8 cellular contexts compared by ENCODE assay signal in genomic region chr22:38316340-38317236, GRCh38. TPM values are rescaled to one million over a fixed set of nuclear protein-coding genes. Genes with fewer than 3 reads are reported as not detected.
DNase-seq lines count a peak whose midpoint lies in the region; ATAC-seq, FAIRE-seq and TF ChIP-seq lines count a peak whose summit lies in the region.

No MANE protein-coding gene starts in this region.

- ATAC-seq in activated T-helper 17 cell treated with anti-CD3 and anti-CD28 coated beads, Interleukin-2, amount 50 U/mL, for 72 hours (replicated peaks) = peak; percentile 61
- ATAC-seq in GM18861 (IDR thresholded peaks at IDR 0.05; ENCODE audit: unreplicated experiment) = no peak

- peaks cover 52 to 59% (median 56%) of the 10 kb centered on the region in 10 experiments for H3K4me1 ChIP-seq in BLaER1 treated with 17β-estradiol and CSF1 and Interleukin-3, amounts not matched to agents 10 nM and 100 nM
- H3K4me1 ChIP-seq in OCI-LY7 (ENCODE audit: insufficient read depth, low read length, poor library complexity, severe bottlenecking) = peaks cover 52% of the 10 kb centered on the region
- peaks cover 44 to 73% (median 50%) of the 10 kb centered on the region in 3 donors for H3K4me1 ChIP-seq in esophagus squamous epithelium
- H3K4me1 ChIP-seq in mucosa of rectum (ENCODE audit: control insufficient read depth in 2 of 2, insufficient read depth in 2 of 2, low read length in 2 of 2) = peaks cover 44 to 48% of the 10 kb centered on the region in 2 donors
- H3K4me1 ChIP-seq in stomach = peaks cover 51 to 66% (median 59%) of the 10 kb centered on the region in 4 donors

- H3K27ac Mint-ChIP-seq in activated T-helper 17 cell treated with anti-CD3 and anti-CD28 coated beads, Interleukin-2, amount 50 U/mL, for 72 hours = peak overlapping the region; percentile 92

- CTCF ChIA-PET in OCI-LY7 (lab: Charles Lee; ENCODE audit: unreplicated experiment) = no interaction called here

- H3K9me3 ChIP-seq in BLaER1 treated with 17β-estradiol and CSF1 and Interleukin-3, amounts not matched to agents 10 nM and 100 nM (replicated peaks in 1 of 11) = no peaks in the 10 kb centered on the region
- H3K9me3 ChIP-seq in OCI-LY7 (ENCODE audit: low read length) (no peaks in the 10 kb centered on the region), esophagus squamous epithelium (no peaks in the 10 kb centered on the region), mucosa of rectum (ENCODE audit: control insufficient read depth in 2 of 2, low read length in 2 of 2) (no peaks in the 10 kb centered on the region), stomach (no peaks in the 10 kb centered on the region)

- FAIRE-seq in H54 (lab: Jason Lieb, UNC) = no peak

- no TSS peak for BruUV-seq in OCI-LY7 (replicated peaks; lab: Mats Ljungman, UMichigan)

- H3K27ac ChIP-seq in BLaER1 treated with 17β-estradiol and CSF1 and Interleukin-3, amounts not matched to agents 10 nM and 100 nM = peak overlapping the region; percentile 93 to 99 (median 98)
- H3K27ac ChIP-seq in OCI-LY7 (ENCODE audit: low read depth, low read length, poor library complexity, severe bottlenecking) (peak overlapping the region; percentile 77), esophagus squamous epithelium (peak overlapping the region; percentile 98 to 100 (median 98)), mucosa of rectum (ENCODE audit: low read depth in 2 of 2, low read length in 2 of 2) (peak overlapping the region; percentile 86 to 93), stomach (peak overlapping the region; percentile 97 to 99 (median 98))

- H3K36me3 Mint-ChIP-seq in activated T-helper 17 cell treated with anti-CD3 and anti-CD28 coated beads, Interleukin-2, amount 50 U/mL, for 72 hours (ENCODE audit: low read depth) = peaks cover 46% of the 10 kb centered on the region

- TF ChIP-seq CTCF in OCI-LY7 (conservative IDR thresholded peaks at IDR 0.05; ENCODE audit: low read length) (no peak; the same call in 1 of the 2 replicates), esophagus squamous epithelium (IDR thresholded peaks at IDR 0.05) (no peak), stomach (IDR thresholded peaks at IDR 0.05) (no peak)

- H3K36me3 ChIP-seq in BLaER1 treated with 17β-estradiol and CSF1 and Interleukin-3, amounts not matched to agents 10 nM and 100 nM = peaks cover 16 to 29% (median 26%) of the 10 kb centered on the region in 11 experiments
- H3K36me3 ChIP-seq in OCI-LY7 (ENCODE audit: insufficient read depth, low read length) (peaks cover 25% of the 10 kb centered on the region), esophagus squamous epithelium (peaks cover 0 to 15% (median 0%) of the 10 kb centered on the region in 3 donors), mucosa of rectum (ENCODE audit: control insufficient read depth in 2 of 2, insufficient read depth in 2 of 2, low read length in 2 of 2) (peaks cover 7 to 9% of the 10 kb centered on the region in 2 donors), stomach (peaks cover 3 to 21% (median 15%) of the 10 kb centered on the region in 4 donors)

- no peaks in the 10 kb centered on the region for H3K27me3 Mint-ChIP-seq in activated T-helper 17 cell treated with anti-CD3 and anti-CD28 coated beads, Interleukin-2, amount 50 U/mL, for 72 hours

- no peaks in the 10 kb centered on the region for H3K9me3 Mint-ChIP-seq in activated T-helper 17 cell treated with anti-CD3 and anti-CD28 coated beads, Interleukin-2, amount 50 U/mL, for 72 hours

- peak overlapping the region; percentile 76 to 100 (median 94) for H3K4me3 ChIP-seq in BLaER1 treated with 17β-estradiol and CSF1 and Interleukin-3, amounts not matched to agents 10 nM and 100 nM
- H3K4me3 ChIP-seq in OCI-LY7 (ENCODE audit: low read depth, low read length, poor library complexity, severe bottlenecking) = peak overlapping the region; percentile 82
- H3K4me3 ChIP-seq in esophagus squamous epithelium = peak overlapping the region; percentile 74 to 96 (median 87)
- H3K4me3 ChIP-seq in mucosa of rectum (ENCODE audit: low read length in 2 of 2) = peak overlapping the region; percentile 61 to 78
- H3K4me3 ChIP-seq in stomach = peak overlapping the region; percentile 63 to 88 (median 76)

- TF ChIP-seq EP300 in stomach (IDR thresholded peaks at IDR 0.05) = no peak

- no peaks in the 10 kb centered on the region for H3K9me2 ChIP-seq in OCI-LY7 (ENCODE audit: insufficient read depth, low read length)

- H4K20me1 ChIP-seq in BLaER1 treated with 17β-estradiol and CSF1 and Interleukin-3, amounts not matched to agents 10 nM and 100 nM = peaks cover 43 to 54% (median 49%) of the 10 kb centered on the region in 11 experiments
- H4K20me1 ChIP-seq in OCI-LY7 (ENCODE audit: insufficient read depth, low read length) = peaks cover 18% of the 10 kb centered on the region; the same call in 1 of the 2 replicates

- TF ChIP-seq POLR2A in H54 (IDR thresholded peaks at IDR 0.05; ENCODE audit: low read depth, low read length) (no peak), esophagus squamous epithelium (IDR thresholded peaks at IDR 0.05) (peak in 2 of 4 donors; percentile 41 to 60), stomach (IDR thresholded peaks at IDR 0.05) (no peak)

- POLR2A ChIA-PET in OCI-LY7 (lab: Charles Lee) = no interaction called here

- intact Hi-C loops in OCI-LY7 (cut with micrococcal nuclease; ENCODE audit: unreplicated experiment) (loop anchor here (5.0 kb wide), 3 partner anchors 54 to 114 kb away; partner anchors contain the start of gene MAFF), esophagus squamous epithelium (cut with DNase I) (no loop called here), stomach (cut with DNase I; ENCODE audit: low total_unique reads) (no loop called here)

- DNase-seq in H54 (ENCODE audit: insufficient read length, low spot score) = peak; percentile 25
- peak; percentile 54 for DNase-seq in OCI-LY7 (ENCODE audit: low spot score)
- DNase-seq in esophagus squamous epithelium (lab: John Stamatoyannopoulos, UW) = no peak
- DNase-seq in stomach = peak; percentile 66

- 0 to 2% methylated on average over 10 to 16 of the region's 70 CpGs for WGBS in esophagus squamous epithelium, 2 donors
- 0 to 1% (median 0%) methylated on average over 29 to 70 of the region's 70 CpGs for WGBS in stomach, 5 donors

- H3K4me1 Mint-ChIP-seq in activated T-helper 17 cell treated with anti-CD3 and anti-CD28 coated beads, Interleukin-2, amount 50 U/mL, for 72 hours = peaks cover 31% of the 10 kb centered on the region

- H3K9ac ChIP-seq in BLaER1 treated with 17β-estradiol and CSF1 and Interleukin-3, amounts not matched to agents 10 nM and 100 nM = peak overlapping the region; percentile 95 to 100 (median 99)
- H3K9ac ChIP-seq in mucosa of rectum (ENCODE audit: low read depth in 1 of 2, low read length in 2 of 2) = peak overlapping the region; percentile 66 to 80

- peak overlapping the region; percentile 97 to 100 (median 99) for H3K4me2 ChIP-seq in BLaER1 treated with 17β-estradiol and CSF1 and Interleukin-3, amounts not matched to agents 10 nM and 100 nM
- H3K4me2 ChIP-seq in OCI-LY7 (ENCODE audit: low read length) = peak overlapping the region; percentile 85

- peaks cover 52% of the 10 kb centered on the region for H3K79me2 ChIP-seq in OCI-LY7 (ENCODE audit: insufficient read depth, low read depth, low read length)

- H3K4me3 Mint-ChIP-seq in activated T-helper 17 cell treated with anti-CD3 and anti-CD28 coated beads, Interleukin-2, amount 50 U/mL, for 72 hours = peak overlapping the region; percentile 85

- peak overlapping the region; percentile 36; the same call in 1 of the 2 replicates for H2AFZ ChIP-seq in OCI-LY7 (ENCODE audit: low read length)

- H3K27me3 ChIP-seq in BLaER1 treated with 17β-estradiol and CSF1 and Interleukin-3, amounts not matched to agents 10 nM and 100 nM = no peaks in the 10 kb centered on the region
- H3K27me3 ChIP-seq in esophagus squamous epithelium (no peaks in the 10 kb centered on the region), mucosa of rectum (ENCODE audit: control insufficient read depth in 2 of 2, insufficient read depth in 2 of 2, low read length in 2 of 2) (no peaks in the 10 kb centered on the region), stomach (no peaks in the 10 kb centered on the region)

RNA-seq across cellular contexts. Expression of gene CSNK1E, which starts 0.6 kb away (rescaled TPM):
- 152 and 182 TPM in 2 replicates for total RNA-seq in OCI-LY7 (2014; rRNA removed; shearing (Covaris generic))
- total RNA-seq in OCI-LY7 (2022) = 203 and 211 TPM in 2 replicates
- 100 to 1,000 TPM; 123 to 132 TPM for total RNA-seq in activated T-helper 17 cell treated with anti-CD3 and anti-CD28 coated beads, Interleukin-2, amount 50 U/mL, for 72 hours
- total RNA-seq in esophagus squamous epithelium = 10 to 100 TPM; 40.8 to 94.4 (median 55.9) TPM
- total RNA-seq in stomach = 100 to 1,000 TPM in 2 of 5 donors, 10 to 100 TPM in 3; 19.4 to 135 (median 93.9) TPM
- polyA plus RNA-seq in stomach = 10 to 100 TPM; 47.5 to 69.3 (median 66.9) TPM

RNA-seq across cellular contexts. Expression of gene TMEM184B, which starts 43.8 kb away (rescaled TPM):
- 11.1 and 19.1 TPM in 2 replicates for total RNA-seq in OCI-LY7 (2014; rRNA removed; shearing (Covaris generic))
- total RNA-seq in OCI-LY7 (2022) (37.8 and 50.2 TPM in 2 replicates), esophagus squamous epithelium (10 to 100 TPM; 22.5 to 55.1 (median 28.3) TPM), stomach (100 to 1,000 TPM in 1 of 5 donors, 10 to 100 TPM in 4; 27.0 to 110 (median 75.9) TPM)
- 10 to 100 TPM; 31.5 to 36.5 TPM for total RNA-seq in activated T-helper 17 cell treated with anti-CD3 and anti-CD28 coated beads, Interleukin-2, amount 50 U/mL, for 72 hours
- polyA plus RNA-seq in stomach = 10 to 100 TPM in 2 of 3 donors, 1 to 10 TPM in 1; 10.0 to 13.8 (median 10.8) TPM
